In the genomic region with DNA sequence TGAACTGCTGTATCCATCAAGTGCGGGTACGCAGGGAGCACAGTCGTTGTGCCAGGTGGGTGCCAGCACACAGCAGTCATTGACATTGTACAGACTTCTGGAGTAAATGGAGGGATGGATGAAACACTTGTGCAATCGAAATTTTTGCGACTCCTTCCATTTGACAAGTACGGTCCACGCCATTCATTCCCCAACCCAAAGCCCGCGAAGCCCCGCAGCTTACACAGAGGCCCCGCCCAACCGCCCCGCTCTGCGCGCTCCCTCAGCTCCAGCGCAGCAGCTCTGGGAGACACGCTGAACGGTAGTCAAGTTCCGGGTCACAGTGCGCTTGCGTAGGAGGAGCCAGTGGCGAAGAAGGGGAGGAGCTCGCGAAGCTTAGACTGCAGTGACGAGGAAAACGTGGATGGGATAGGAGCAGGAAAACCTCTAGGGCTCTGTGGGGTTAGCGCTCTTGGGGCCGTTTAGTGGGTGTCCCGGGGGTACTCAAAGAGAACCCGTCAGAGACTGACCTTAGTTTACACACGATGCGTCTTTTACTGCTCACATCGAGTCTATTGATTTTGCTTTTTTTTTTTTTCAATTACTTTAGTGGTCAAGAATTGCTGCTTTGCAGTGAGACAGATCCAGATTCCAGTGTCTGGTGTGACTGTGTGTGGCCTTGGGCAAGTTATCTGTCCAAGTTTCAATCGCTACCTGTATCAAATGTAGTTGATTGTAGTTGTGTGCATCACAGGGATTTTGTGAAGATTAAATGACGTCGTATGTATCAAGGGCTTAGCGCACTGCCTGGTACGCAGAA, we compare ENCODE assay signal across 8 cellular contexts. TPM values are rescaled to one million over a fixed set of nuclear protein-coding genes. Genes with fewer than 3 reads are reported as not detected.
DNase-seq lines count a peak whose midpoint lies in the region; ATAC-seq and TF ChIP-seq lines count a peak whose summit lies in the region.

No MANE protein-coding gene starts in this region.

- TF ChIP-seq CTCF in AG04449 (IDR thresholded peaks at IDR 0.05; ENCODE audit: insufficient read depth, low read length, missing control alignments) (no peak), choroid plexus epithelial cell (conservative IDR thresholded peaks at IDR 0.05; ENCODE audit: low read depth, low read length) (no peak), kidney epithelial cell (IDR thresholded peaks at IDR 0.05; ENCODE audit: insufficient read depth, low read length, poor library complexity, severe bottlenecking) (no peak)

- no peak for DNase-seq in AG04449 (ENCODE audit: low read depth, low spot score)
- DNase-seq in NCI-H226: peak; percentile 75
- peak; percentile 76 for DNase-seq in activated CD4-positive, alpha-beta T cell treated with anti-CD3 and anti-CD28 coated beads for 1 hour
- DNase-seq in choroid plexus epithelial cell (ENCODE audit: low read depth): peak; percentile 94
- DNase-seq in kidney epithelial cell (ENCODE audit: low read depth): peak; percentile 73
- DNase-seq in stimulated activated CD4-positive, alpha-beta T cell treated with anti-CD3 and anti-CD28 coated beads, Interleukin-15, amount 100 ng/mL, for 24 hours: peak; percentile 94

- ATAC-seq in GM18907 (IDR thresholded peaks at IDR 0.05; ENCODE audit: unreplicated experiment) (peak; percentile 100), HG03139 (IDR thresholded peaks at IDR 0.05; ENCODE audit: unreplicated experiment) (peak; percentile 100)

- POLR2A ChIA-PET in AG04449 (lab: Yijun Ruan, JAX): interaction anchor here (0.6 to 1.5 kb wide), 4 partner anchors 10 to 341 kb away, joined by 3 to 6 read pairs (median 4); a partner anchor contains a TSS

- H3K36me3 ChIP-seq in kidney epithelial cell (ENCODE audit: control insufficient read depth, insufficient read depth, low read length): no peaks in the 10 kb centered on the region

- no peaks in the 10 kb centered on the region for H3K27me3 ChIP-seq in kidney epithelial cell (ENCODE audit: control insufficient read depth, insufficient read depth, low read length)

- peak overlapping the region; percentile 63 for H3K4me3 ChIP-seq in AG04449 (ENCODE audit: low read depth, low read length)
- peak overlapping the region; percentile 60 for H3K4me3 ChIP-seq in choroid plexus epithelial cell (ENCODE audit: low read depth, low read length)
- peak overlapping the region; percentile 49 for H3K4me3 ChIP-seq in kidney epithelial cell (ENCODE audit: low read depth, low read length)

- CTCF ChIA-PET in AG04449 (lab: Yijun Ruan, JAX): no interaction called here

RNA-seq across cellular contexts. Expression of a gene that starts 15.3 kb away (rescaled TPM):
- 76.1 and 77.3 TPM in 2 replicates for total RNA-seq in kidney epithelial cell

RNA-seq across cellular contexts. Expression of a gene that starts 58.9 kb away (rescaled TPM):
- total RNA-seq in kidney epithelial cell: 29.2 and 33.4 TPM in 2 replicates
